In the genomic region with DNA sequence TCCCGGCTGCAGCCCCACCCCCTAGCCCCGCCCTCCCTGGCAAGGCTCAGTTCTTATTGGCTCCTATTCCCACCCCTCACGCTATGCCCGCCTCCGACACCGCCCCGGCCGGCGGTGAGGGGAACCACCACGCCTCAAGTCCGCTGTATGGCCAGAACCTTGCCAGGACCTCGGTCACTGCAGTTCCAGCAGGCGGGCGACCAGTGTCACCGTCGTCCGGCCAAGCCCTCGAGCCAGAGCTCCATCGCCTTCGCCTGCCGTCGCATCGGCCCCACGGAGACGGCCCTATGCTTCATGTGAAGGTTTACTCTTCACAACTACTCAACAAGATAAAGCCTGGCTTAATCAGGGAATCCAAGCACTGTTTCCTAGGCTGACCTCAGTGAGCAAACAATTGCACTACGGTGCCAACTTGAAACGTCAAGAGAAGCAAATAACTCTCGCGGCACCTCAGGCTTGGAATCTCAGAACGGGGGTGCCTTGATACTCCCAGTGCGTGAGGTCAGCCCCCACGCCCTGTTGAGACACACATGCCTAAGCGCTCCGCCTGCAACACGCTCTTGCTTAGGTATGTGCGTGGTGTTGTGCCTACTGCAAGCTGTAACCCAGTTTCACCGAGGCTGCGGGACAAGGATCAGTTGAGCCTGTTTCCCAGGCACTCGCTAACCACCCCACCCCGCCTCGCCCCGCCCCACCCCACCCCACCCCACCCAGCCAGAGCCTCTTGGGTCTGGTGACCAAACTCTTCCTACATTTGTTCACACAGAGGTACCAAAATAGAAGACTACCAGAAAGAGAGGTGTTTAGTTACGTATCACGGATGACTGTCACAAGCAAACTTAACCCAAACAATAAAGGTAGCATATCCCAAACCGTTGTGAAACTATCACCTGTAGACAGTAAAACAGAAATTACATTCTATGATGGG, we compare ENCODE assay signal across 1 cellular context.
TF ChIP-seq lines count a peak whose summit lies in the region.

No MANE protein-coding gene starts in this region.

TF ChIP-seq in HepG2, 621 proteins besides CTCF, POLR2A, EP300 and RAD21 (continued from another document):
- TF ChIP-seq, protein P1, sequence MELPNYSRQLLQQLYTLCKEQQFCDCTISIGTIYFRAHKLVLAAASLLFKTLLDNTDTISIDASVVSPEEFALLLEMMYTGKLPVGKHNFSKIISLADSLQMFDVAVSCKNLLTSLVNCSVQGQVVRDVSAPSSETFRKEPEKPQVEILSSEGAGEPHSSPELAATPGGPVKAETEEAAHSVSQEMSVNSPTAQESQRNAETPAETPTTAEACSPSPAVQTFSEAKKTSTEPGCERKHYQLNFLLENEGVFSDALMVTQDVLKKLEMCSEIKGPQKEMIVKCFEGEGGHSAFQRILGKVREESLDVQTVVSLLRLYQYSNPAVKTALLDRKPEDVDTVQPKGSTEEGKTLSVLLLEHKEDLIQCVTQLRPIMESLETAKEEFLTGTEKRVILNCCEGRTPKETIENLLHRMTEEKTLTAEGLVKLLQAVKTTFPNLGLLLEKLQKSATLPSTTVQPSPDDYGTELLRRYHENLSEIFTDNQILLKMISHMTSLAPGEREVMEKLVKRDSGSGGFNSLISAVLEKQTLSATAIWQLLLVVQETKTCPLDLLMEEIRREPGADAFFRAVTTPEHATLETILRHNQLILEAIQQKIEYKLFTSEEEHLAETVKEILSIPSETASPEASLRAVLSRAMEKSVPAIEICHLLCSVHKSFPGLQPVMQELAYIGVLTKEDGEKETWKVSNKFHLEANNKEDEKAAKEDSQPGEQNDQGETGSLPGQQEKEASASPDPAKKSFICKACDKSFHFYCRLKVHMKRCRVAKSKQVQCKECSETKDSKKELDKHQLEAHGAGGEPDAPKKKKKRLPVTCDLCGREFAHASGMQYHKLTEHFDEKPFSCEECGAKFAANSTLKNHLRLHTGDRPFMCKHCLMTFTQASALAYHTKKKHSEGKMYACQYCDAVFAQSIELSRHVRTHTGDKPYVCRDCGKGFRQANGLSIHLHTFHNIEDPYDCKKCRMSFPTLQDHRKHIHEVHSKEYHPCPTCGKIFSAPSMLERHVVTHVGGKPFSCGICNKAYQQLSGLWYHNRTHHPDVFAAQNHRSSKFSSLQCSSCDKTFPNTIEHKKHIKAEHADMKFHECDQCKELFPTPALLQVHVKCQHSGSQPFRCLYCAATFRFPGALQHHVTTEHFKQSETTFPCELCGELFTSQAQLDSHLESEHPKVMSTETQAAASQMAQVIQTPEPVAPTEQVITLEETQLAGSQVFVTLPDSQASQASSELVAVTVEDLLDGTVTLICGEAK (IDR thresholded peaks at IDR 0.05): no peak
- TF ChIP-seq, protein P1 (CRISPR knock-in tag; IDR thresholded peaks at IDR 0.05): no peak
- TF ChIP-seq SP1 (IDR thresholded peaks at IDR 0.05): no peak
- TF ChIP-seq SP1 (CRISPR knock-in tag; IDR thresholded peaks at IDR 0.05): peak; percentile 78
- TF ChIP-seq, protein P2, sequence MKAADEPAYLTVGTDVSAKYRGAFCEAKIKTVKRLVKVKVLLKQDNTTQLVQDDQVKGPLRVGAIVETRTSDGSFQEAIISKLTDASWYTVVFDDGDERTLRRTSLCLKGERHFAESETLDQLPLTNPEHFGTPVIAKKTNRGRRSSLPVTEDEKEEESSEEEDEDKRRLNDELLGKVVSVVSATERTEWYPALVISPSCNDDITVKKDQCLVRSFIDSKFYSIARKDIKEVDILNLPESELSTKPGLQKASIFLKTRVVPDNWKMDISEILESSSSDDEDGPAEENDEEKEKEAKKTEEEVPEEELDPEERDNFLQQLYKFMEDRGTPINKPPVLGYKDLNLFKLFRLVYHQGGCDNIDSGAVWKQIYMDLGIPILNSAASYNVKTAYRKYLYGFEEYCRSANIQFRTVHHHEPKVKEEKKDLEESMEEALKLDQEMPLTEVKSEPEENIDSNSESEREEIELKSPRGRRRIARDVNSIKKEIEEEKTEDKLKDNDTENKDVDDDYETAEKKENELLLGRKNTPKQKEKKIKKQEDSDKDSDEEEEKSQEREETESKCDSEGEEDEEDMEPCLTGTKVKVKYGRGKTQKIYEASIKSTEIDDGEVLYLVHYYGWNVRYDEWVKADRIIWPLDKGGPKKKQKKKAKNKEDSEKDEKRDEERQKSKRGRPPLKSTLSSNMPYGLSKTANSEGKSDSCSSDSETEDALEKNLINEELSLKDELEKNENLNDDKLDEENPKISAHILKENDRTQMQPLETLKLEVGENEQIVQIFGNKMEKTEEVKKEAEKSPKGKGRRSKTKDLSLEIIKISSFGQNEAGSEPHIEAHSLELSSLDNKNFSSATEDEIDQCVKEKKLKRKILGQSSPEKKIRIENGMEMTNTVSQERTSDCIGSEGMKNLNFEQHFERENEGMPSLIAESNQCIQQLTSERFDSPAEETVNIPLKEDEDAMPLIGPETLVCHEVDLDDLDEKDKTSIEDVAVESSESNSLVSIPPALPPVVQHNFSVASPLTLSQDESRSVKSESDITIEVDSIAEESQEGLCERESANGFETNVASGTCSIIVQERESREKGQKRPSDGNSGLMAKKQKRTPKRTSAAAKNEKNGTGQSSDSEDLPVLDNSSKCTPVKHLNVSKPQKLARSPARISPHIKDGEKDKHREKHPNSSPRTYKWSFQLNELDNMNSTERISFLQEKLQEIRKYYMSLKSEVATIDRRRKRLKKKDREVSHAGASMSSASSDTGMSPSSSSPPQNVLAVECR (CRISPR knock-in tag; IDR thresholded peaks at IDR 0.05; ENCODE audit: borderline replicate concordance): peak; percentile 45; the same call in 1 of the 2 replicates
TF ChIP-seq in HepG2: peak in this region for 67.
